ENCODE assay signal across 26 cellular contexts in genomic region chr16:88611220-88611821, GRCh38. TPM values are rescaled to one million over a fixed set of nuclear protein-coding genes. Genes with fewer than 3 reads are reported as not detected.
A peak's percentile ranks its signal among the peaks of the same experiment; 100 is the strongest.
DNase-seq lines count a peak whose midpoint lies in the region; ATAC-seq, FAIRE-seq and TF ChIP-seq lines count a peak whose summit lies in the region.
"Had no signal": no experiment of that assay in that cellular context is flagged by ENCODE, and none has a peak within 500 bp of the region (broad histone marks: within the 10 kb centered on the region; RNA-seq: fewer than 3 reads in every experiment).

No MANE protein-coding gene starts in this region.

- TF ChIP-seq POLR2A in H1 (IDR thresholded peaks at IDR 0.05; ENCODE audit: control extremely low read depth in 1 of 2, low read depth in 2 of 2, low read length in 2 of 2): no peak

- TF ChIP-seq CTCF in H1 (IDR thresholded peaks at IDR 0.05; ENCODE audit: control extremely low read depth in 1 of 3, insufficient read depth in 1 of 3, low read depth in 1 of 3, low read length in 3 of 3) (peak; percentile 14 to 43 (median 31)), coronary artery (IDR thresholded peaks at IDR 0.05) (no peak)

- H3K27ac ChIP-seq in HUES64 (ENCODE audit: low read depth, low read length): no peak overlapping the region; the same call in 1 of the 2 replicates
- no peak overlapping the region for H3K27ac ChIP-seq in H1 (ENCODE audit: low read depth, low read length)
- H3K27ac ChIP-seq in mesendoderm (ENCODE audit: low read depth, low read length): no peak overlapping the region
- H3K27ac ChIP-seq in coronary artery: no peak overlapping the region
- H3K27ac ChIP-seq: foreskin keratinocyte, pancreas, thoracic aorta had no signal

- CTCF ChIA-PET in H1 (lab: Charles Lee; ENCODE audit: partially characterized antibody): interaction anchor here (0.8 to 6.1 kb wide), 14 partner anchors 9 to 427 kb away, joined by 3 to 89 read pairs (median 3); partner anchors contain the start of gene ZC3H18

- no peak overlapping the region for H3K18ac ChIP-seq in H1 (ENCODE audit: extremely low read depth, low read length)
- H3K18ac ChIP-seq in mesendoderm (ENCODE audit: low read length): no peak overlapping the region

- H3K56ac ChIP-seq in H1 (replicated peaks; ENCODE audit: insufficient read length, low read depth, low read length) (no peak overlapping the region), mesendoderm (ENCODE audit: low read length) (peak overlapping the region; percentile 83)

- H4K8ac ChIP-seq in H1 (ENCODE audit: extremely low read depth, insufficient read depth, low read length) (peak overlapping the region; percentile 82; the same call in 1 of the 2 replicates), mesendoderm (ENCODE audit: low read depth, low read length) (no peak overlapping the region)

- H4K20me1 ChIP-seq in H1 (replicated peaks in 1 of 2; ENCODE audit: control insufficient read depth in 1 of 2, insufficient read depth in 2 of 2, low read length in 2 of 2): peaks cover 9 to 25% of the 10 kb centered on the region in 2 experiments

- H3K9me3 ChIP-seq in HUES64 (ENCODE audit: insufficient read depth, low read depth, low read length) (no peaks in the 10 kb centered on the region), H1 (ENCODE audit: insufficient read depth in 2 of 2, low read depth in 1 of 2, low read length in 1 of 2) (no peaks in the 10 kb centered on the region)
- H3K9me3 ChIP-seq: pancreas, thoracic aorta had no signal

- H3K27me3 ChIP-seq in HUES64 (ENCODE audit: insufficient read depth, low read length): no peaks in the 10 kb centered on the region
- H3K27me3 ChIP-seq in H1 (replicated peaks in 1 of 4; ENCODE audit: control insufficient read depth in 3 of 4, extremely low read depth in 1 of 4, insufficient read depth in 3 of 4, low read length in 3 of 4): no peaks in the 10 kb centered on the region
- H3K27me3 ChIP-seq in mesendoderm (ENCODE audit: insufficient read depth, low read length, poor library complexity): no peaks in the 10 kb centered on the region
- H3K27me3 ChIP-seq: foreskin keratinocyte, pancreas had no signal

- peaks cover 13% of the 10 kb centered on the region for H3K79me1 ChIP-seq in H1 (ENCODE audit: low read depth, low read length)
- peaks cover 6% of the 10 kb centered on the region for H3K79me1 ChIP-seq in mesendoderm (ENCODE audit: low read length)

- H4K91ac ChIP-seq in H1 (replicated peaks; ENCODE audit: insufficient read length, low read length): no peak overlapping the region

- no peak for FAIRE-seq in H1 (lab: Jason Lieb, UNC)
- FAIRE-seq: pancreas had no signal

- DNase-seq in H1 (ENCODE audit: low read depth in 1 of 2, low spot score in 2 of 2) (peak in 1 of 2 experiments; percentile 76), mesendoderm (peak; percentile 73), coronary artery (ENCODE audit: low spot score) (no peak), CD1c-positive myeloid dendritic cell (ENCODE audit: extremely low spot score) (no peak)
- DNase-seq in stimulated activated naive B cell treated with anti-CD40 and anti-IgM and Interleukin-4, amounts not matched to agents 10 μg/mL and 1 μg/mL and 100 μg/mL, for 72 hours: no peak
- no peak for DNase-seq in activated CD4-positive, alpha-beta T cell treated with anti-CD3 and anti-CD28 coated beads, Interleukin-2, amount 50 U/mL, for 48 hours
- DNase-seq: activated CD4-positive, alpha-beta memory T cell treated with anti-CD3 and anti-CD28 coated beads, Interleukin-2, amount 10 ng/mL, durations not matched to agents 7 days and 5 days; activated CD4-positive, CD25-positive, alpha-beta regulatory T cell; activated naive CD4-positive, alpha-beta T cell; amniotic stem cell; effector CD4-positive, alpha-beta T cell; foreskin keratinocyte; GF-D8; Karpas-422; naive B cell; NCI-H1048; NCI-H2029; NCI-H345; NCI-H82; pancreas had no signal

- H2BK5ac ChIP-seq in H1 (ENCODE audit: low read depth, low read length): peak overlapping the region; percentile 79
- H2BK5ac ChIP-seq in mesendoderm (ENCODE audit: low read length): no peak overlapping the region

- H3K9me3 Mint-ChIP-seq in stimulated activated naive B cell treated with anti-CD40 and anti-IgM and Interleukin-4, amounts not matched to agents 10 μg/mL and 1 μg/mL and 100 μg/mL, for 72 hours: no peaks in the 10 kb centered on the region
- H3K9me3 Mint-ChIP-seq: activated CD4-positive, alpha-beta memory T cell treated with anti-CD3 and anti-CD28 coated beads, Interleukin-2, amount 10 ng/mL, durations not matched to agents 7 days and 5 days; CD8-positive, alpha-beta T cell; naive B cell had no signal

- H3K4me1 ChIP-seq in HUES64 (ENCODE audit: insufficient read depth, low read length): 0 out of 2 replicates have a peak, but pooled peaks cover 3% of the 10 kb centered on the region
- H3K4me1 ChIP-seq in H1 (replicated peaks in 1 of 4; ENCODE audit: control insufficient read depth in 3 of 4, insufficient read depth in 4 of 4, low read length in 3 of 4): peaks cover 0 to 10% (median 4%) of the 10 kb centered on the region in 4 experiments; a peak in 3 of 7 replicates
- H3K4me1 ChIP-seq in mesendoderm (ENCODE audit: control insufficient read depth, low read depth, low read length): no peaks in the 10 kb centered on the region
- H3K4me1 ChIP-seq: foreskin keratinocyte had no signal

- H3K4me1 Mint-ChIP-seq in stimulated activated naive B cell treated with anti-CD40 and anti-IgM and Interleukin-4, amounts not matched to agents 10 μg/mL and 1 μg/mL and 100 μg/mL, for 72 hours: peaks cover 20 to 55% of the 10 kb centered on the region in 2 donors

- no peak overlapping the region for H2BK12ac ChIP-seq in H1 (ENCODE audit: low read depth, low read length)

- H3K23ac ChIP-seq in H1 (ENCODE audit: insufficient read length) (no peak overlapping the region), mesendoderm (ENCODE audit: low read length) (peak overlapping the region; percentile 15)

- peaks cover 5% of the 10 kb centered on the region; the same call in 1 of the 2 replicates for H3K23me2 ChIP-seq in H1 (ENCODE audit: low read depth, low read length)

- no peak for ATAC-seq in stimulated activated naive B cell treated with anti-CD40 and anti-IgM and Interleukin-4, amounts not matched to agents 10 μg/mL and 1 μg/mL and 100 μg/mL, for 72 hours (replicated peaks)
- ATAC-seq: CD8-positive, alpha-beta T cell; foreskin keratinocyte; HCT116; pancreas had no signal

- POLR2A ChIA-PET in H1 (lab: Charles Lee; ENCODE audit: partially characterized antibody): interaction anchor here (0.8 to 2.4 kb wide), 6 partner anchors 10 to 198 kb away, joined by 3 to 11 read pairs (median 4); partner anchors contain the start of gene IL17C

- no peak overlapping the region for H2BK15ac ChIP-seq in H1 (ENCODE audit: low read length)
- no peak overlapping the region for H2BK15ac ChIP-seq in mesendoderm (replicated peaks; ENCODE audit: low read depth)

- H3K4ac ChIP-seq in H1 (replicated peaks; ENCODE audit: insufficient read length, low read depth, low read length) (no peak overlapping the region), mesendoderm (ENCODE audit: low read depth, low read length) (no peak overlapping the region)

- TF ChIP-seq RAD21 in H1 (IDR thresholded peaks at IDR 0.05 in 1 of 2, conservative IDR thresholded peaks at IDR 0.05 in 1 of 2; ENCODE audit: low read depth in 2 of 2, low read length in 2 of 2): no peak; a peak in 1 of 4 replicates

- H2AK5ac ChIP-seq in H1 (ENCODE audit: low read depth, low read length) (no peak overlapping the region; the same call in none of the 2 replicates), mesendoderm (ENCODE audit: low read length) (no peak overlapping the region)

- H3K4me2 ChIP-seq in H1 (ENCODE audit: insufficient read depth in 1 of 2, low read depth in 2 of 2, low read length in 2 of 2): peak overlapping the region; percentile 48 to 66
- H3K4me2 ChIP-seq in mesendoderm (ENCODE audit: low read length): peak overlapping the region; percentile 39

- H2AFZ ChIP-seq in H1 (ENCODE audit: low read length): no peak overlapping the region

- H3K4me3 Mint-ChIP-seq in stimulated activated naive B cell treated with anti-CD40 and anti-IgM and Interleukin-4, amounts not matched to agents 10 μg/mL and 1 μg/mL and 100 μg/mL, for 72 hours: no peak overlapping the region
- H3K4me3 Mint-ChIP-seq: activated CD4-positive, alpha-beta memory T cell treated with anti-CD3 and anti-CD28 coated beads, Interleukin-2, amount 10 ng/mL, durations not matched to agents 7 days and 5 days; CD8-positive, alpha-beta T cell; naive B cell had no signal

- peaks cover 51 to 68% of the 10 kb centered on the region in 2 donors for H3K36me3 Mint-ChIP-seq in stimulated activated naive B cell treated with anti-CD40 and anti-IgM and Interleukin-4, amounts not matched to agents 10 μg/mL and 1 μg/mL and 100 μg/mL, for 72 hours

- H2BK120ac ChIP-seq in H1 (replicated peaks; ENCODE audit: low read depth, low read length): no peak overlapping the region
- no peak overlapping the region for H2BK120ac ChIP-seq in mesendoderm (ENCODE audit: low read depth, low read length)

- TF ChIP-seq EP300 in H1 (IDR thresholded peaks at IDR 0.05; ENCODE audit: borderline replicate concordance in 1 of 2, low read depth in 2 of 2, low read length in 2 of 2): 0 out of 3 replicates have a peak, but pooled peaks of 1 of the 2 experiments have one; percentile 36

- H3K36me3 ChIP-seq in HUES64 (ENCODE audit: insufficient read depth, low read length): peaks cover 42% of the 10 kb centered on the region
- peaks cover 0 to 11% (median 4%) of the 10 kb centered on the region in 4 experiments; a peak in 4 of 8 replicates for H3K36me3 ChIP-seq in H1 (ENCODE audit: control insufficient read depth in 2 of 4, insufficient read depth in 4 of 4, low read length in 3 of 4)
- H3K36me3 ChIP-seq in mesendoderm (ENCODE audit: control insufficient read depth, insufficient read depth, low read length): peaks cover 3% of the 10 kb centered on the region

- H3K27me3 Mint-ChIP-seq in stimulated activated naive B cell treated with anti-CD40 and anti-IgM and Interleukin-4, amounts not matched to agents 10 μg/mL and 1 μg/mL and 100 μg/mL, for 72 hours: no peaks in the 10 kb centered on the region
- H3K27me3 Mint-ChIP-seq: activated CD4-positive, alpha-beta memory T cell treated with anti-CD3 and anti-CD28 coated beads, Interleukin-2, amount 10 ng/mL, durations not matched to agents 7 days and 5 days; naive B cell had no signal

- H4K5ac ChIP-seq in H1 (ENCODE audit: insufficient read length, low read depth, low read length) (no peak overlapping the region), mesendoderm (ENCODE audit: low read length) (no peak overlapping the region)

- H3K27ac Mint-ChIP-seq in stimulated activated naive B cell treated with anti-CD40 and anti-IgM and Interleukin-4, amounts not matched to agents 10 μg/mL and 1 μg/mL and 100 μg/mL, for 72 hours: peak overlapping the region; percentile 56
- H3K27ac Mint-ChIP-seq: activated CD4-positive, alpha-beta memory T cell treated with anti-CD3 and anti-CD28 coated beads, Interleukin-2, amount 10 ng/mL, durations not matched to agents 7 days and 5 days; CD8-positive, alpha-beta T cell had no signal

- H3K4me3 ChIP-seq in HUES64 (ENCODE audit: low read length) (peak overlapping the region; percentile 37), H1 (ENCODE audit: extremely low read depth in 1 of 4, insufficient read depth in 2 of 4, low read depth in 3 of 4, low read length in 4 of 4) (peak overlapping the region in 3 of 4 experiments; percentile 6 to 46 (median 23); a peak in 5 of 8 replicates), mesendoderm (ENCODE audit: low read length) (no peak overlapping the region), coronary artery (no peak overlapping the region)
- H3K4me3 ChIP-seq: pancreas, thoracic aorta had no signal

- H3K14ac ChIP-seq in H1 (ENCODE audit: insufficient read length): no peak overlapping the region

- no peak overlapping the region for H2BK20ac ChIP-seq in H1 (ENCODE audit: low read length)

- 50% methylated on average over 44 of the region's 44 CpGs for WGBS in HUES64
- 22% methylated on average over 42 of the region's 44 CpGs; no CpG with 5 or more reads in 1 of the 2 experiments for WGBS in H1 (ENCODE audit: extremely low coverage in 1 of 2, insufficient coverage in 1 of 2, insufficient read length in 1 of 2, insufficient replicate concordance in 2 of 2, low coverage in 1 of 2, low lambda C conversion rate in 2 of 2, missing lambda C conversion rate in 1 of 2), 2 experiments
- no CpG with 5 or more reads among the region's 44 CpGs for WGBS in mesendoderm (ENCODE audit: extremely low coverage, insufficient coverage, low lambda C conversion rate)

- H3K9ac ChIP-seq in HUES64 (ENCODE audit: low read depth, low read length) (peak overlapping the region; percentile 75), H1 (replicated peaks in 1 of 4; ENCODE audit: extremely low read depth in 1 of 4, low read depth in 3 of 4, low read length in 3 of 4) (peak overlapping the region in 3 of 4 experiments; percentile 16 to 46 (median 25); a peak in 2 of 7 replicates), mesendoderm (ENCODE audit: low read length) (peak overlapping the region; percentile 65)

- H3K79me2 ChIP-seq in H1 (ENCODE audit: control insufficient read depth in 1 of 2, insufficient read depth in 2 of 2, low read length in 2 of 2) (peaks cover 0 to 5% of the 10 kb centered on the region in 2 experiments; a peak in 1 of 4 replicates), mesendoderm (ENCODE audit: control insufficient read depth, insufficient read depth, low read length) (peaks cover 3% of the 10 kb centered on the region)

RNA-seq across cellular contexts. Expression of gene IL17C, which starts 27.1 kb away (rescaled TPM):
- not detected for polyA plus RNA-seq in HUES64 (2013, experiment 1 of 2)
- not detected for polyA plus RNA-seq in HUES64 (2013, experiment 2 of 2)
- 1.1 and 1.4 TPM in 2 replicates for total RNA-seq in H1 (2021; fragmentation: NEBNext Ultra II Directional; extraction: Animal tissue kit (Norgen Biotek cat#: 25700))
- 1.9 and 3.0 TPM in 2 replicates for polyA plus RNA-seq in H1 (2011; rRNA removed)
- polyA plus RNA-seq in H1 (2011; cell fraction: cytosol; rRNA removed): 1.4 TPM
- polyA plus RNA-seq in H1 (2011; cell fraction: nucleus; rRNA removed): 4.2 TPM
- polyA plus RNA-seq in H1 (2012, experiment 1 of 2): 2.1 to 3.1 TPM (median 2.5 TPM) in 4 replicates
- polyA plus RNA-seq in H1 (2012, experiment 2 of 2): 2.6 TPM
- 3.1 TPM for polyA plus RNA-seq in H1 (2013, experiment 1 of 2)
- 3.4 TPM for polyA plus RNA-seq in H1 (2013, experiment 2 of 2)
- polyA minus RNA-seq in H1 (2011; rRNA and poly(A)+ RNA removed): 0.34 and 0.41 TPM in 2 replicates
- 1.5 TPM for polyA minus RNA-seq in H1 (2011; cell fraction: cytosol; rRNA and poly(A)+ RNA removed)
- polyA minus RNA-seq in H1 (2011; cell fraction: nucleus; rRNA and poly(A)+ RNA removed): 2.6 TPM
- polyA plus RNA-seq in mesendoderm (2013, experiment 1 of 2): 0.15 TPM
- 0.21 TPM for polyA plus RNA-seq in mesendoderm (2013, experiment 2 of 2)
- total RNA-seq: cardiac septum, foreskin keratinocyte, pancreas, skeletal muscle tissue had no signal
- polyA plus RNA-seq: foreskin keratinocyte had no signal

RNA-seq across cellular contexts. Expression of gene CYBA, which starts 39.5 kb away (rescaled TPM):
- 66.5 TPM for polyA plus RNA-seq in HUES64 (2013, experiment 1 of 2)
- 68.3 TPM for polyA plus RNA-seq in HUES64 (2013, experiment 2 of 2)
- 136 and 161 TPM in 2 replicates for total RNA-seq in H1 (2021; fragmentation: NEBNext Ultra II Directional; extraction: Animal tissue kit (Norgen Biotek cat#: 25700))
- 254 and 340 TPM in 2 replicates for polyA plus RNA-seq in H1 (2011; rRNA removed)
- 233 TPM for polyA plus RNA-seq in H1 (2011; cell fraction: cytosol; rRNA removed)
- polyA plus RNA-seq in H1 (2011; cell fraction: nucleus; rRNA removed): 322 TPM
- polyA plus RNA-seq in H1 (2012, experiment 1 of 2): 69.1 to 193 TPM (median 184 TPM) in 4 replicates
- polyA plus RNA-seq in H1 (2012, experiment 2 of 2): 245 TPM
- 267 TPM for polyA plus RNA-seq in H1 (2013, experiment 1 of 2)
- polyA plus RNA-seq in H1 (2013, experiment 2 of 2): 285 TPM
- polyA minus RNA-seq in H1 (2011; rRNA and poly(A)+ RNA removed): 41.6 and 53.9 TPM in 2 replicates
- 80.0 TPM for polyA minus RNA-seq in H1 (2011; cell fraction: cytosol; rRNA and poly(A)+ RNA removed)
- 68.6 TPM for polyA minus RNA-seq in H1 (2011; cell fraction: nucleus; rRNA and poly(A)+ RNA removed)
- 78.8 TPM for polyA plus RNA-seq in mesendoderm (2013, experiment 1 of 2)
- 83.5 TPM for polyA plus RNA-seq in mesendoderm (2013, experiment 2 of 2)

RNA-seq across cellular contexts. Expression of gene ZC3H18, which starts 41.1 kb away (rescaled TPM):
- 46.2 TPM for polyA plus RNA-seq in HUES64 (2013, experiment 1 of 2)
- 47.7 TPM for polyA plus RNA-seq in HUES64 (2013, experiment 2 of 2)
- total RNA-seq in H1 (2021; fragmentation: NEBNext Ultra II Directional; extraction: Animal tissue kit (Norgen Biotek cat#: 25700)): 70.3 and 73.2 TPM in 2 replicates
- 12.1 and 19.2 TPM in 2 replicates for polyA plus RNA-seq in H1 (2011; rRNA removed)
- polyA plus RNA-seq in H1 (2011; cell fraction: cytosol; rRNA removed): 17.0 TPM
- 42.7 TPM for polyA plus RNA-seq in H1 (2011; cell fraction: nucleus; rRNA removed)
- polyA plus RNA-seq in H1 (2012, experiment 1 of 2): 44.2 to 48.4 TPM (median 46.4 TPM) in 4 replicates
- 35.2 TPM for polyA plus RNA-seq in H1 (2012, experiment 2 of 2)
- polyA plus RNA-seq in H1 (2013, experiment 1 of 2): 47.2 TPM
- 44.5 TPM for polyA plus RNA-seq in H1 (2013, experiment 2 of 2)
- polyA minus RNA-seq in H1 (2011; rRNA and poly(A)+ RNA removed): 6.4 and 11.1 TPM in 2 replicates
- polyA minus RNA-seq in H1 (2011; cell fraction: cytosol; rRNA and poly(A)+ RNA removed): 19.7 TPM
- polyA minus RNA-seq in H1 (2011; cell fraction: nucleus; rRNA and poly(A)+ RNA removed): 18.5 TPM
- 44.2 TPM for polyA plus RNA-seq in mesendoderm (2013, experiment 1 of 2)
- 44.8 TPM for polyA plus RNA-seq in mesendoderm (2013, experiment 2 of 2)

RNA-seq across cellular contexts. Expression of gene MVD, which starts 51.6 kb away (rescaled TPM):
- polyA plus RNA-seq in HUES64 (2013, experiment 1 of 2): 86.5 TPM
- polyA plus RNA-seq in HUES64 (2013, experiment 2 of 2): 87.2 TPM
- 77.3 and 80.6 TPM in 2 replicates for total RNA-seq in H1 (2021; fragmentation: NEBNext Ultra II Directional; extraction: Animal tissue kit (Norgen Biotek cat#: 25700))
- 47.2 and 72.1 TPM in 2 replicates for polyA plus RNA-seq in H1 (2011; rRNA removed)
- polyA plus RNA-seq in H1 (2011; cell fraction: cytosol; rRNA removed): 74.6 TPM
- polyA plus RNA-seq in H1 (2011; cell fraction: nucleus; rRNA removed): 130 TPM
- polyA plus RNA-seq in H1 (2012, experiment 1 of 2): 52.7 to 95.2 TPM (median 88.5 TPM) in 4 replicates
- polyA plus RNA-seq in H1 (2012, experiment 2 of 2): 64.7 TPM
- 71.4 TPM for polyA plus RNA-seq in H1 (2013, experiment 1 of 2)
- 71.3 TPM for polyA plus RNA-seq in H1 (2013, experiment 2 of 2)
- 15.9 and 21.7 TPM in 2 replicates for polyA minus RNA-seq in H1 (2011; rRNA and poly(A)+ RNA removed)
- polyA minus RNA-seq in H1 (2011; cell fraction: cytosol; rRNA and poly(A)+ RNA removed): 39.8 TPM
- 41.1 TPM for polyA minus RNA-seq in H1 (2011; cell fraction: nucleus; rRNA and poly(A)+ RNA removed)
- 73.3 TPM for polyA plus RNA-seq in mesendoderm (2013, experiment 1 of 2)
- polyA plus RNA-seq in mesendoderm (2013, experiment 2 of 2): 73.9 TPM

Comparison
In these comparisons a context has a peak if more than half of its experiments do, and no peak if none do; other contexts are left out.
1. H3K4me3 ChIP-seq: peak in HUES64 (single experiment) and H1 (3 of 4); none in mesendoderm (single experiment) and coronary artery (single experiment).
2. H3K9ac ChIP-seq: peak in every context shown above with its lines; median percentile 75 in HUES64; 65 in mesendoderm; 25 in H1.